In the genomic region with DNA sequence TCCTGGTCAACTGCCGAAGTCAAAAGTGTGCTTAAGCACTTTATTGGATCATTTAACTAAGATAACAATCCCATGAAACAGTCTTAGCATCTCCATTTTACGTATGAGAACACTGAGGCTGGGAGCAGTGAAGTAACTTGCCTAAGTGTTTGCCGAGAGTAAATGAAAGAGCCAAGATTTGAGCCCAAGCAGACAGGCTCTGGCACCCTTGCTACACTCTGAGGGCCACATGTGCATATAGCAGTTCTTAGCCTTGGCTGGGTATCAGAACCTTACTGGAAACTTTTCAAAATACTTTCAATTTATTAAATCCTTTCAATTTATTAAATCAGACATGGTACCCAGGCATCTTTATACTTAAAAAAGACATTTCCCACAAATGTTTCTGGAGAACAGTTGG, we compare ENCODE assay signal across 15 cellular contexts.
DNase-seq lines count a peak whose midpoint lies in the region; ATAC-seq, FAIRE-seq and TF ChIP-seq lines count a peak whose summit lies in the region.
"Had no signal": no experiment of that assay in that cellular context is flagged by ENCODE, and none has a peak within 500 bp of the region (broad histone marks: within the 10 kb centered on the region; RNA-seq: fewer than 3 reads in every experiment).

No MANE protein-coding gene starts in this region.

- peaks cover 29% of the 10 kb centered on the region for H3K4me1 Mint-ChIP-seq in activated CD4-positive, alpha-beta T cell treated with anti-CD3 and anti-CD28 coated beads, Interleukin-2, amount 10 ng/mL, durations not matched to agents 7 days and 5 days

- BruUV-seq in GM12878 (replicated peaks; lab: Mats Ljungman, UMichigan) = no TSS peak

- peaks cover 1% of the 10 kb centered on the region for H3K36me3 Mint-ChIP-seq in activated CD4-positive, alpha-beta T cell treated with anti-CD3 and anti-CD28 coated beads, Interleukin-2, amount 10 ng/mL, durations not matched to agents 7 days and 5 days (ENCODE audit: low read depth)
- H3K36me3 Mint-ChIP-seq: activated naive CD4-positive, alpha-beta T cell treated with anti-CD3 and anti-CD28 coated beads, Interleukin-2, amount 50 U/mL, for 72 hours had no signal

- no peak for TF ChIP-seq RAD21 in GM12878 (IDR thresholded peaks at IDR 0.05; ENCODE audit: insufficient read depth, low read depth, low read length)

- no peak for DNase-seq in activated CD4-positive, alpha-beta T cell treated with anti-CD3 and anti-CD28 coated beads, Interleukin-2, amount 10 ng/mL, durations not matched to agents 7 days and 5 days
- no peak for DNase-seq in activated CD4-positive, alpha-beta T cell treated with anti-CD3 and anti-CD28 coated beads for 4 hours
- DNase-seq in GM12878 (ENCODE audit: low read depth, low spot score) = no peak
- DNase-seq in gastrocnemius medialis = no peak
- DNase-seq: DMS 273 treated with DMSO at 0.1 percent for 48 hours, NCI-H1694 treated with DMSO at 0.1 percent for 48 hours, NCI-H748 treated with DMSO at 0.1 percent for 48 hours, upper lobe of right lung had no signal

- H3K4me1 ChIP-seq in GM12878 (ENCODE audit: control insufficient read depth, insufficient read depth, low read length) (0 out of 2 replicates have a peak, but pooled peaks cover 2% of the 10 kb centered on the region), gastrocnemius medialis (peaks cover 35 to 42% of the 10 kb centered on the region in 2 donors)
- H3K4me1 ChIP-seq: A549 had no signal

- H3K9me3 ChIP-seq in GM12878 (replicated peaks; ENCODE audit: control insufficient read depth, insufficient read depth, low read length) (no peaks in the 10 kb centered on the region), gastrocnemius medialis (no peaks in the 10 kb centered on the region)
- H3K9me3 ChIP-seq: A549, upper lobe of right lung had no signal

- no peak for TF ChIP-seq POLR2A in GM12878 (IDR thresholded peaks at IDR 0.05; ENCODE audit: low read depth, low read length)
- no peak for TF ChIP-seq POLR2A in gastrocnemius medialis (IDR thresholded peaks at IDR 0.05)

- H3K4me3 Mint-ChIP-seq in activated CD4-positive, alpha-beta T cell treated with anti-CD3 and anti-CD28 coated beads, Interleukin-2, amount 10 ng/mL, durations not matched to agents 7 days and 5 days = peak overlapping the region; percentile 61

- H3K27me3 Mint-ChIP-seq in activated CD4-positive, alpha-beta T cell treated with anti-CD3 and anti-CD28 coated beads, Interleukin-2, amount 10 ng/mL, durations not matched to agents 7 days and 5 days = no peaks in the 10 kb centered on the region
- H3K27me3 Mint-ChIP-seq: IgD-negative memory B cell had no signal

- TF ChIP-seq CTCF in GM12878 (IDR thresholded peaks at IDR 0.05 in 2 of 3, conservative IDR thresholded peaks at IDR 0.05 in 1 of 3; ENCODE audit: control insufficient read depth in 2 of 3, extremely low read depth in 1 of 3, insufficient read depth in 1 of 3, low read depth in 3 of 3, low read length in 3 of 3) = no peak
- TF ChIP-seq CTCF in gastrocnemius medialis (IDR thresholded peaks at IDR 0.05 in 4 of 5, conservative IDR thresholded peaks at IDR 0.05 in 1 of 5) = no peak

- SMC1A ChIA-PET in GM12878 (lab: Charles Lee; ENCODE audit: uncharacterized antibody, unreplicated experiment) = no interaction called here

- H3K9me3 Mint-ChIP-seq in activated CD4-positive, alpha-beta T cell treated with anti-CD3 and anti-CD28 coated beads, Interleukin-2, amount 10 ng/mL, durations not matched to agents 7 days and 5 days = no peaks in the 10 kb centered on the region
- H3K9me3 Mint-ChIP-seq: activated naive CD4-positive, alpha-beta T cell treated with anti-CD3 and anti-CD28 coated beads, Interleukin-2, amount 50 U/mL, for 72 hours had no signal

- H3K27ac Mint-ChIP-seq in activated CD4-positive, alpha-beta T cell treated with anti-CD3 and anti-CD28 coated beads, Interleukin-2, amount 10 ng/mL, durations not matched to agents 7 days and 5 days = peak overlapping the region; percentile 92
- H3K27ac Mint-ChIP-seq: IgD-negative memory B cell had no signal

- RAD21 ChIA-PET in GM12878 (lab: Charles Lee; ENCODE audit: unreplicated experiment) = no interaction called here

- H3K9ac ChIP-seq in GM12878 (ENCODE audit: control insufficient read depth, insufficient read depth, low read length) = no peak overlapping the region

- POLR2A ChIA-PET in activated CD4-positive, alpha-beta T cell treated with anti-CD3 and anti-CD28 coated beads, Interleukin-2, amount 10 ng/mL, durations not matched to agents 7 days and 5 days (lab: Charles Lee) = no interaction called here
- POLR2A ChIA-PET in GM12878 (lab: Charles Lee) = no interaction called here

- H3K27ac ChIP-seq in GM12878 (ENCODE audit: control insufficient read depth, insufficient read depth) (no peak overlapping the region), gastrocnemius medialis (peak overlapping the region in 3 of 4 donors; percentile 34 to 63 (median 51))
- H3K27ac ChIP-seq: A549 had no signal

- H2AFZ ChIP-seq in GM12878 (ENCODE audit: control insufficient read depth, low read depth, low read length) = no peak overlapping the region

- no peak for FAIRE-seq in GM12878 (lab: Jason Lieb, UNC)
- FAIRE-seq: A549 had no signal

- no peak overlapping the region for H3K4me3 ChIP-seq in GM12878
- peak overlapping the region in 2 of 4 donors; percentile 38 to 58 for H3K4me3 ChIP-seq in gastrocnemius medialis
- H3K4me3 ChIP-seq: A549 had no signal

- H3K4me2 ChIP-seq in GM12878 (ENCODE audit: control insufficient read depth, insufficient read depth) = peak overlapping the region; percentile 63; the same call in 1 of the 2 replicates

- H3K79me2 ChIP-seq in GM12878 (ENCODE audit: control insufficient read depth, insufficient read depth, low read length) = no peaks in the 10 kb centered on the region

- CTCF ChIA-PET in activated CD4-positive, alpha-beta T cell treated with anti-CD3 and anti-CD28 coated beads, Interleukin-2, amount 10 ng/mL, durations not matched to agents 7 days and 5 days (lab: Charles Lee) = interaction anchor here (0.9 kb wide), 1 partner anchor 13 kb away, joined by 3 read pairs; no protein-coding TSS in a partner anchor
- CTCF ChIA-PET in GM12878 (lab: Yijun Ruan, JAX) = interaction anchor here (1.2 to 1.4 kb wide), 2 partner anchors 172 to 232 kb away, joined by 4 to 5 read pairs; no protein-coding TSS in a partner anchor

- TF ChIP-seq EP300 in GM12878 (IDR thresholded peaks at IDR 0.05; ENCODE audit: borderline replicate concordance in 1 of 2, control insufficient read depth in 1 of 2, low read depth in 2 of 2, low read length in 2 of 2) = no peak

- H4K20me1 ChIP-seq in GM12878 (ENCODE audit: control insufficient read depth, insufficient read depth) = no peaks in the 10 kb centered on the region

- ATAC-seq in HG02970 (IDR thresholded peaks at IDR 0.05; ENCODE audit: low FRiP score, unreplicated experiment) (peak; percentile 4), GM12878 (peak; percentile 31), gastrocnemius medialis (no peak), HG03159 (IDR thresholded peaks at IDR 0.05; ENCODE audit: unreplicated experiment) (no peak), GM18858 (IDR thresholded peaks at IDR 0.05; ENCODE audit: unreplicated experiment) (no peak), GM19035 (IDR thresholded peaks at IDR 0.05; ENCODE audit: unreplicated experiment) (no peak)
- ATAC-seq: A549 had no signal

- H3K36me3 ChIP-seq in GM12878 (ENCODE audit: control insufficient read depth in 2 of 2, insufficient read depth in 2 of 2, low read length in 1 of 2) (no peaks in the 10 kb centered on the region), gastrocnemius medialis (no peaks in the 10 kb centered on the region)
- H3K36me3 ChIP-seq: upper lobe of right lung had no signal

- intact Hi-C loops in GM12878 (cut with micrococcal nuclease; ENCODE audit: unreplicated experiment) (no loop called here), gastrocnemius medialis (cut with DNase I; ENCODE audit: low total_unique reads) (loop anchor here (10.0 kb wide), 3 partner anchors 162 to 602 kb away; partner anchors contain the start of genes NR3C2 and TMEM184C)

- H3K27me3 ChIP-seq in GM12878 (replicated peaks in 1 of 2; ENCODE audit: control insufficient read depth in 2 of 2, insufficient read depth in 2 of 2, low read length in 1 of 2) (no peaks in the 10 kb centered on the region), gastrocnemius medialis (no peaks in the 10 kb centered on the region)
- H3K27me3 ChIP-seq: upper lobe of right lung had no signal

- 81% methylated on average over 3 of the region's 3 CpGs for WGBS in GM12878 (ENCODE audit: insufficient coverage, insufficient replicate concordance, low lambda C conversion rate, missing lambda C conversion rate)

- in situ Hi-C loops in GM12878 (cut with MboI) = no loop called here
- in situ Hi-C loops in gastrocnemius medialis (cut with MboI; ENCODE audit: low sequenced_read_pairs in 4 of 4) = no loop called here

TF ChIP-seq in GM12878, 131 proteins besides CTCF, POLR2A, EP300 and RAD21:
- TF ChIP-seq CREM (IDR thresholded peaks at IDR 0.05; ENCODE audit: low read depth) = no peak
- TF ChIP-seq ELK1 (IDR thresholded peaks at IDR 0.05; ENCODE audit: low read depth, low read length) = no peak
- TF ChIP-seq GABPA (IDR thresholded peaks at IDR 0.05; ENCODE audit: low read depth) = no peak

Comparison
In these comparisons a context has a peak if more than half of its experiments do, and no peak if none do; other contexts are left out.
1. ATAC-seq: peak in HG02970 (single experiment) and GM12878 (single experiment); none in gastrocnemius medialis (0 of 2), HG03159 (single experiment), GM18858 (single experiment) and GM19035 (single experiment).